In the genomic region with DNA sequence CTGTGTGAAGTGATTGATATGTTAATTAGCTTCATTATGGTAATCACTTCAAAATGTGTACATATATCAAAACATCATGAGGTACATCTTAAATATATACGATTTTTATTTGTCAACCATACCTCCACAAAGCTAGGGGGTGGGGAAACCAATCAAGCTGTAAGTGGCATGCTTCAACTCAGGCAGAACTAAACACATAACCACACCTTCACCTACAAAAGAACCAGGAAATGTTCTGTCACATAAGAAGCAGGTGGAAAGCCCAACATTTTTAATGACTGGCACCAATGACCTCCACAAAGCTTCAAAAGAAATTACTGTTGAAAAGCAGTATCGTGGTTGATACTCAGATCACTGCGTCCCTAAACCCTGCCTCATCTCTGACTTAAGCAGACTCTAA, we compare ENCODE assay signal across 24 cellular contexts.
"Had no signal": no experiment of that assay in that cellular context is flagged by ENCODE, and none has a peak within 500 bp of the region (broad histone marks: within the 10 kb centered on the region; RNA-seq: fewer than 3 reads in every experiment).

No MANE protein-coding gene starts in this region.

- DNase-seq: activated CD4-positive, alpha-beta T cell treated with anti-CD3 and anti-CD28 coated beads for 36 hours; activated CD8-positive, alpha-beta memory T cell treated with anti-CD3 and anti-CD28 coated beads, Interleukin-2, amount 50 U/mL, for 4 hours; activated CD8-positive, alpha-beta T cell treated with anti-CD3 and anti-CD28 coated beads for 36 hours; activated naive CD4-positive, alpha-beta T cell treated with anti-CD3 and anti-CD28 coated beads, Interleukin-2, amount 50 U/mL, for 16 hours; activated naive CD8-positive, alpha-beta T cell treated with anti-CD3 and anti-CD28 coated beads, Interleukin-2, amount 10 ng/mL, durations not matched to agents 7 days and 5 days; activated T-cell treated with anti-CD3 and anti-CD28 coated beads, Interleukin-2, amount 50 U/mL, for 72 hours; adrenal gland; anterior cingulate cortex; cerebellar nuclear complex; Kasumi-1; KBM-7; NCI-H1105 treated with DMSO at 0.1 percent for 48 hours; NCI-H1436 treated with DMSO at 0.1 percent for 48 hours; NCI-H1930; NCI-H510A treated with DMSO at 0.1 percent for 48 hours; NCI-H774; NK-92 treated with Interleukin-12 subunit alpha and Interleukin-12 subunit beta, amount 100 ng/mL, for 24 hours; OCI-M1; RPMI8226; T-helper 1 cell; WERI-Rb-1 had no signal

- H3K9me3 ChIP-seq: adrenal gland had no signal

- ATAC-seq: activated CD4-positive, alpha-beta T cell treated with anti-CD3 and anti-CD28 coated beads for 36 hours; activated CD8-positive, alpha-beta T cell treated with anti-CD3 and anti-CD28 coated beads for 36 hours; activated T-cell treated with anti-CD3 and anti-CD28 coated beads, Interleukin-2, amount 50 U/mL, for 72 hours; Panc1; Right ventricle myocardium inferior had no signal

- H3K4me3 ChIP-seq: adrenal gland, SK-N-MC had no signal

- H3K36me3 ChIP-seq: adrenal gland, WERI-Rb-1 had no signal

- H3K4me1 ChIP-seq: adrenal gland had no signal
